Comparison of ENCODE assay signal across 1 cellular context in genomic region chr11:95339554-95339953, GRCh38.
TF ChIP-seq lines count a peak whose summit lies in the region.

No MANE protein-coding gene starts in this region.

TF ChIP-seq in HepG2, 621 proteins besides CTCF, POLR2A, EP300 and RAD21 (continued from another document):
- TF ChIP-seq, protein P1, sequence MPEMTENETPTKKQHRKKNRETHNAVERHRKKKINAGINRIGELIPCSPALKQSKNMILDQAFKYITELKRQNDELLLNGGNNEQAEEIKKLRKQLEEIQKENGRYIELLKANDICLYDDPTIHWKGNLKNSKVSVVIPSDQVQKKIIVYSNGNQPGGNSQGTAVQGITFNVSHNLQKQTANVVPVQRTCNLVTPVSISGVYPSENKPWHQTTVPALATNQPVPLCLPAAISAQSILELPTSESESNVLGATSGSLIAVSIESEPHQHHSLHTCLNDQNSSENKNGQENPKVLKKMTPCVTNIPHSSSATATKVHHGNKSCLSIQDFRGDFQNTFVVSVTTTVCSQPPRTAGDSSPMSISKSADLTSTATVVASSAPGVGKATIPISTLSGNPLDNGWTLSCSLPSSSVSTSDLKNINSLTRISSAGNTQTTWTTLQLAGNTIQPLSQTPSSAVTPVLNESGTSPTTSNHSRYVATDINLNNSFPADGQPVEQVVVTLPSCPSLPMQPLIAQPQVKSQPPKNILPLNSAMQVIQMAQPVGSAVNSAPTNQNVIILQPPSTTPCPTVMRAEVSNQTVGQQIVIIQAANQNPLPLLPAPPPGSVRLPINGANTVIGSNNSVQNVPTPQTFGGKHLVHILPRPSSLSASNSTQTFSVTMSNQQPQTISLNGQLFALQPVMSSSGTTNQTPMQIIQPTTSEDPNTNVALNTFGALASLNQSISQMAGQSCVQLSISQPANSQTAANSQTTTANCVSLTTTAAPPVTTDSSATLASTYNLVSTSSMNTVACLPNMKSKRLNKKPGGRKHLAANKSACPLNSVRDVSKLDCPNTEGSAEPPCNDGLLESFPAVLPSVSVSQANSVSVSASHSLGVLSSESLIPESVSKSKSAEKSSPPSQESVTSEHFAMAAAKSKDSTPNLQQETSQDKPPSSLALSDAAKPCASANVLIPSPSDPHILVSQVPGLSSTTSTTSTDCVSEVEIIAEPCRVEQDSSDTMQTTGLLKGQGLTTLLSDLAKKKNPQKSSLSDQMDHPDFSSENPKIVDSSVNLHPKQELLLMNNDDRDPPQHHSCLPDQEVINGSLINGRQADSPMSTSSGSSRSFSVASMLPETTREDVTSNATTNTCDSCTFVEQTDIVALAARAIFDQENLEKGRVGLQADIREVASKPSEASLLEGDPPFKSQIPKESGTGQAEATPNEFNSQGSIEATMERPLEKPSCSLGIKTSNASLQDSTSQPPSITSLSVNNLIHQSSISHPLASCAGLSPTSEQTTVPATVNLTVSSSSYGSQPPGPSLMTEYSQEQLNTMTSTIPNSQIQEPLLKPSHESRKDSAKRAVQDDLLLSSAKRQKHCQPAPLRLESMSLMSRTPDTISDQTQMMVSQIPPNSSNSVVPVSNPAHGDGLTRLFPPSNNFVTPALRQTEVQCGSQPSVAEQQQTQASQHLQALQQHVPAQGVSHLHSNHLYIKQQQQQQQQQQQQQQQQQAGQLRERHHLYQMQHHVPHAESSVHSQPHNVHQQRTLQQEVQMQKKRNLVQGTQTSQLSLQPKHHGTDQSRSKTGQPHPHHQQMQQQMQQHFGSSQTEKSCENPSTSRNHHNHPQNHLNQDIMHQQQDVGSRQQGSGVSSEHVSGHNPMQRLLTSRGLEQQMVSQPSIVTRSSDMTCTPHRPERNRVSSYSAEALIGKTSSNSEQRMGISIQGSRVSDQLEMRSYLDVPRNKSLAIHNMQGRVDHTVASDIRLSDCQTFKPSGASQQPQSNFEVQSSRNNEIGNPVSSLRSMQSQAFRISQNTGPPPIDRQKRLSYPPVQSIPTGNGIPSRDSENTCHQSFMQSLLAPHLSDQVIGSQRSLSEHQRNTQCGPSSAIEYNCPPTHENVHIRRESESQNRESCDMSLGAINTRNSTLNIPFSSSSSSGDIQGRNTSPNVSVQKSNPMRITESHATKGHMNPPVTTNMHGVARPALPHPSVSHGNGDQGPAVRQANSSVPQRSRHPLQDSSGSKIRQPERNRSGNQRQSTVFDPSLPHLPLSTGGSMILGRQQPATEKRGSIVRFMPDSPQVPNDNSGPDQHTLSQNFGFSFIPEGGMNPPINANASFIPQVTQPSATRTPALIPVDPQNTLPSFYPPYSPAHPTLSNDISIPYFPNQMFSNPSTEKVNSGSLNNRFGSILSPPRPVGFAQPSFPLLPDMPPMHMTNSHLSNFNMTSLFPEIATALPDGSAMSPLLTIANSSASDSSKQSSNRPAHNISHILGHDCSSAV (CRISPR knock-in tag; IDR thresholded peaks at IDR 0.05; ENCODE audit: borderline replicate concordance): no peak
- TF ChIP-seq ZNF609 (CRISPR knock-in tag; IDR thresholded peaks at IDR 0.05; ENCODE audit: borderline replicate concordance): no peak
